Comparison of ENCODE assay signal across 15 cellular contexts in the genomic region with DNA sequence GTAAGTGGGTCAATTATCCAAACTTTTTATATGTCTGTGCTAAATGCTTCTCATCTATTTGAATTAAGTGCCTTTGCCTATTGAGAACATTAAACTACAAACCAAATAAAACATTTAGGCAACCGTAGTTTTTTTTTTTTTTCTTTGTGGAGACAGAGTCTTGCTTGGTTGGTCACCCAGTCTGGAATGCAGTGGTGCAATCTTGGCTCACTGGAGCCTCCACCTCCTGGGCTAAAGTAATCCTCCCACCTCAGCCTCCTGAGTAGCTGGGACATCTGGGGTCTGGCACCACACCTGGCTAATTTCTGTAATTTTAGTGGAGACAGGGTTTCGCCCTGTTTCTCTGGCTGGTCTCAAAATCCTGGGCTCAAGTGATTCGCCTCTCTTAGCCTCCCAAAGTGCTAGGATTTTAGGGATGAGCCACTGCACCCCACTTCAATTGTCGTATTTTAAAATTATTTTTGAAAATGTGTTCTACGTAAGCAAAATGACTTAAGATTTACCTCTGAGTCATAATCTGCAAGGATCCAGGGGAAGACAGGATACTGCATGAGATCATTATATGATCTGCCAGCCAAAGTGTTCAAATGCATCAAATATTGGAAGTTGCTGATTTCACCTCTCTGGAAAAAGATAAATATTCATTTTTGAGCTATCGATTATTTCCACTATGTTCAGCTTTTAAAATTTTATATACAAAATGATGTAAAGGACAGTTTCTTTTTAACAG.
"Had no signal": no experiment of that assay in that cellular context is flagged by ENCODE, and none has a peak within 500 bp of the region (broad histone marks: within the 10 kb centered on the region; RNA-seq: fewer than 3 reads in every experiment).

No MANE protein-coding gene starts in this region.

- H3K4me3 ChIP-seq: colonic mucosa, ovary, testis had no signal

- H3K36me3 ChIP-seq: colonic mucosa, ovary had no signal

- H3K9me3 ChIP-seq: colonic mucosa, ovary, testis had no signal

- H3K27ac ChIP-seq: colonic mucosa, epithelial cell of prostate, ovary, testis had no signal

- DNase-seq: activated CD4-positive, alpha-beta memory T cell treated with anti-CD3 and anti-CD28 coated beads, Interleukin-2, amount 10 ng/mL, durations not matched to agents 7 days and 5 days; activated naive CD8-positive, alpha-beta T cell treated with anti-CD3 and anti-CD28 coated beads, Interleukin-2, amount 10 ng/mL, durations not matched to agents 7 days and 5 days; activated T-cell treated with anti-CD3 and anti-CD28 coated beads, Interleukin-2, amount 50 U/mL, for 48 hours; aorta; colonic mucosa; effector CD4-positive, alpha-beta T cell; kidney; left ventricle myocardium superior; ovary; stimulated activated CD4-positive, alpha-beta T cell treated with anti-CD3 and anti-CD28 coated beads, Interleukin-15, amount 100 ng/mL, for 24 hours; stimulated activated CD4-positive, alpha-beta T cell treated with anti-CD3 and anti-CD28 coated beads, Interleukin-4, amount 100 ng/mL, for 24 hours; stimulated activated naive CD8-positive, alpha-beta T cell treated with anti-CD3 and anti-CD28 coated beads, Interleukin-15, amount 100 ng/mL, for 72 hours; T-helper 9 cell; testis had no signal

- H3K27me3 ChIP-seq: colonic mucosa, ovary, testis had no signal

- H3K4me1 ChIP-seq: colonic mucosa, testis had no signal
